Comparison of ENCODE assay signal across 8 cellular contexts in the genomic region with DNA sequence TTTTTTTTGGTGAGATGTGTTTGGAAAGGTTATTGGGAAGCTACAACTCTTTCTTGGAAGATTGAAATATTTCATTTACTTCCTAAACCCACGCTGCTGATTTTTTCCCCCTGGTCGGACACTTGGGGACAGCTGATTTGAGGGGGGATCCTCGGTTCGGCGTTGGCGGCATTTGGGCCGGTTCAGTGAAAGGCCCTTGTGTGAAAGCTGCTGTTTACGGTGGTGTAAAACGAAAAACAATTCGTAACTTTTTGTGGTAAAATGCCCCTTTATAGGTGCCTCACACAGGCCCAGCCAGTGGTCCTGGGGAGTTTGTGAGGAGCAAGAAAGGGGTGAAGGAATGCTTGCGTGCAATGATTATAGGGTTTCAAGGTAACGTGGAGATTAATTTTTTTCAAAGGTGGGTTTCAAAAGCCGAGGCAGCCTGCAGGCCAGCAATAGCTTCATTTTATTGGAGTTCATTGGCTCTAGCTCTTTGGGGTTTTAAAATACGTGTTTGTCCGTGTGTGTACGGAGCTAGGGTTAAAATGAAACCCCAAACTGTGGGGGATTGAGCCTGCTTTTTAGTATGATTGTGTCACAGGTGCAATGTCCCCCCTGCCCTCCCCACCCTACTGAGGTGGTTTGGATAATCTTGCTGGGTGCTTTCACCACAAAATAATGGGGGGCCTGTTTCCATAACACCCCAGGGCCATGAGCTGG.
DNase-seq lines count a peak whose midpoint lies in the region; ATAC-seq and TF ChIP-seq lines count a peak whose summit lies in the region.

No MANE protein-coding gene starts in this region.

- WGBS in heart right ventricle, 2 donors, result 5 to 7% methylated on average over 16 of the region's 16 CpGs

- H3K4me3 Mint-ChIP-seq in T-helper 17 cell, result peak overlapping the region; percentile 89

- DNase-seq in HAP-1 (ENCODE audit: low spot score in 2 of 2) (peak in 1 of 2 experiments; percentile 7), T-helper 17 cell (peak in 1 of 3 donors; percentile 1), heart right ventricle (peak in 1 of 2 donors; percentile 4), OCI-M2 (lab: John Stamatoyannopoulos, UW; ENCODE audit: unreplicated experiment) (no peak), SW480 (ENCODE audit: low spot score) (no peak)

- no peaks in the 10 kb centered on the region for H3K36me3 Mint-ChIP-seq in T-helper 17 cell (ENCODE audit: low read depth)

- no peak for TF ChIP-seq CTCF in heart right ventricle (IDR thresholded peaks at IDR 0.05)

- no peaks in the 10 kb centered on the region for H3K27me3 Mint-ChIP-seq in T-helper 17 cell

- in situ Hi-C loops in HAP-1 (cut with MboI; ENCODE audit: low sequenced_read_pairs), result loop anchor here (10.0 kb wide), 1 partner anchor 58 kb away; no protein-coding TSS in a partner anchor

- H3K36me3 ChIP-seq in HAP-1 (replicated peaks) (peaks cover 55% of the 10 kb centered on the region), heart right ventricle (peaks cover 0 to 27% (median 0%) of the 10 kb centered on the region in 9 donors)

- intact Hi-C loops in heart right ventricle (cut with DNase I), result loop anchor here in 7 of 10 donors (5.0 to 10.0 kb wide), 5 partner anchors 34 to 66 kb away; no protein-coding TSS in a partner anchor

- H3K4me3 ChIP-seq in HAP-1 (peak overlapping the region; percentile 84), heart right ventricle (peak overlapping the region; percentile 57 to 98 (median 83)), skin epidermis (peak overlapping the region; percentile 57 to 94 (median 70))

- peaks cover 36% of the 10 kb centered on the region for H3K4me1 ChIP-seq in HAP-1
- H3K4me1 ChIP-seq in heart right ventricle, result peaks cover 11 to 78% (median 58%) of the 10 kb centered on the region in 9 donors

- H3K27ac ChIP-seq in heart right ventricle (peak overlapping the region; percentile 93 to 100 (median 98)), skin epidermis (peak overlapping the region; percentile 15 to 100 (median 98))

- H3K4me1 Mint-ChIP-seq in T-helper 17 cell, result peaks cover 36% of the 10 kb centered on the region

- ATAC-seq in T-helper 17 cell (no peak), heart right ventricle (no peak), HG02571 (IDR thresholded peaks at IDR 0.05; ENCODE audit: unreplicated experiment) (no peak), GM18519 (IDR thresholded peaks at IDR 0.05; ENCODE audit: low FRiP score, unreplicated experiment) (no peak)

- H3K27me3 ChIP-seq in HAP-1 (ENCODE audit: low read depth), result no peaks in the 10 kb centered on the region
- no peaks in the 10 kb centered on the region for H3K27me3 ChIP-seq in heart right ventricle

- H3K27ac Mint-ChIP-seq in T-helper 17 cell, result peak overlapping the region; percentile 78

- H3K9me3 ChIP-seq in HAP-1 (no peaks in the 10 kb centered on the region), T-helper 17 cell (ENCODE audit: control insufficient read depth, low read length, poor library complexity, severe bottlenecking) (no peaks in the 10 kb centered on the region), heart right ventricle (no peaks in the 10 kb centered on the region)
